In genomic region chrX:51420610-51421009, GRCh38 we compare ENCODE assay signal across 8 cellular contexts.
DNase-seq lines count a peak whose midpoint lies in the region; FAIRE-seq and TF ChIP-seq lines count a peak whose summit lies in the region.

No MANE protein-coding gene starts in this region.

- no peaks in the 10 kb centered on the region for H3K36me3 ChIP-seq in ascending aorta
- H3K36me3 ChIP-seq in kidney (ENCODE audit: control insufficient read depth in 1 of 2, insufficient read depth in 2 of 2, low read length in 2 of 2) = no peaks in the 10 kb centered on the region
- H3K36me3 ChIP-seq in tibial nerve = no peaks in the 10 kb centered on the region

- TF ChIP-seq CTCF in ascending aorta (IDR thresholded peaks at IDR 0.05) (peak; percentile 32 to 73 (median 70)), kidney (IDR thresholded peaks at IDR 0.05; ENCODE audit: borderline replicate concordance, extremely low read depth, insufficient read depth) (peak; percentile 42), tibial nerve (IDR thresholded peaks at IDR 0.05) (peak; percentile 48 to 72 (median 55))

- 2 to 19% methylated on average over 5 of the region's 5 CpGs for whole genome bisulfite sequencing in tibial nerve, 2 donors

- TF ChIP-seq EP300 in tibial nerve (IDR thresholded peaks at IDR 0.05) = no peak

- H3K9me3 ChIP-seq in ascending aorta = no peaks in the 10 kb centered on the region
- H3K9me3 ChIP-seq in kidney (ENCODE audit: control insufficient read depth in 1 of 2, low read length in 2 of 2) = no peaks in the 10 kb centered on the region
- no peaks in the 10 kb centered on the region for H3K9me3 ChIP-seq in tibial nerve

- TF ChIP-seq POLR2A in tibial nerve (IDR thresholded peaks at IDR 0.05) = no peak

- DNase-seq in AG08395 (ENCODE audit: low spot score) (peak; percentile 55), DMS53 treated with DMSO at 0.1 percent for 48 hours (lab: John Stamatoyannopoulos, UW; ENCODE audit: unreplicated experiment) (peak; percentile 34), NAMALWA (ENCODE audit: low spot score) (peak; percentile 73), ascending aorta (ENCODE audit: low spot score in 2 of 2) (no peak), kidney (no peak), tibial nerve (ENCODE audit: low spot score in 2 of 2) (peak in 1 of 2 donors; percentile 43), D341Med (ENCODE audit: low spot score) (no peak), T1000 (lab: John Stamatoyannopoulos, UW) (no peak)

- intact Hi-C loops in ascending aorta (cut with DNase I) (loop anchor here (1.0 to 5.0 kb wide), 2 partner anchors 84 to 728 kb away; no protein-coding TSS in a partner anchor), kidney (cut with DNase I) (no loop called here)

- H3K9ac ChIP-seq in kidney (ENCODE audit: low read length in 2 of 2) = no peak overlapping the region

- peak; percentile 91 for FAIRE-seq in kidney (lab: Jason Lieb, UNC)

- H3K4me3 ChIP-seq in ascending aorta = no peak overlapping the region
- no peak overlapping the region for H3K4me3 ChIP-seq in kidney (ENCODE audit: low read length in 2 of 2)
- H3K4me3 ChIP-seq in tibial nerve = no peak overlapping the region

- no peak overlapping the region for H3K27ac ChIP-seq in ascending aorta
- no peak overlapping the region for H3K27ac ChIP-seq in kidney (ENCODE audit: low read depth in 2 of 2, low read length in 2 of 2)
- no peak overlapping the region for H3K27ac ChIP-seq in tibial nerve

- H3K4me1 ChIP-seq in ascending aorta = no peaks in the 10 kb centered on the region
- H3K4me1 ChIP-seq in kidney (ENCODE audit: control insufficient read depth in 1 of 2, insufficient read depth in 1 of 2, low read depth in 1 of 2, low read length in 2 of 2) = no peaks in the 10 kb centered on the region
- H3K4me1 ChIP-seq in tibial nerve = no peaks in the 10 kb centered on the region

- H3K27me3 ChIP-seq in ascending aorta = no peaks in the 10 kb centered on the region
- H3K27me3 ChIP-seq in tibial nerve = peaks cover 2 to 9% of the 10 kb centered on the region in 2 donors

Comparison
In these comparisons a context has a peak if more than half of its experiments do, and no peak if none do; other contexts are left out.
1. DNase-seq: peak in AG08395 (single experiment), DMS53 treated with DMSO at 0.1 percent for 48 hours (single experiment) and NAMALWA (single experiment); none in ascending aorta (0 of 2), kidney (single experiment), D341Med (single experiment) and T1000 (single experiment).
2. Peak in every context shown above with its lines, with median percentiles within 50 percentile points of each other: CTCF ChIP-seq.